1 cellular context compared by ENCODE assay signal in the genomic region with DNA sequence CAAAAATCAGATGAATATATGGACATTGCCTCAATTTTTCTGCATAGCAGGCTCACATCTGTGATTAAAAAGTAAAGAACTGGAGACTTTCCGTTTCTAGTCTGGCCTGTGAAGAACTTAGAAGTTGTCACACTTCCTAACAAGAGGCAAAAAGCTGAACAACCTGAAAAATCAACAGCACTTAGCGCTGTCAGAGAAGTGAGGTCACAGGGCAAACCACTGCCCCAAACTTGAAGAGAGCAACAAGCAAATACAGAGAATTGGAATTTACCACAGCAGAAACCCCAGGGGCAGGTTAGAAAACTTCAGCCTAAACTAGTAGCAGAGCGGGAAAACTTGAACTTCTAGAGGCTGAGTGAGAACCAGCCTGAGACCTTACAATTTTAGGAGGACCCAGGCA.
TF ChIP-seq lines count a peak whose summit lies in the region.

No MANE protein-coding gene starts in this region.

TF ChIP-seq in H1, 55 proteins besides CTCF, POLR2A, EP300 and RAD21 (continued from another document):
- TF ChIP-seq, protein P1, sequence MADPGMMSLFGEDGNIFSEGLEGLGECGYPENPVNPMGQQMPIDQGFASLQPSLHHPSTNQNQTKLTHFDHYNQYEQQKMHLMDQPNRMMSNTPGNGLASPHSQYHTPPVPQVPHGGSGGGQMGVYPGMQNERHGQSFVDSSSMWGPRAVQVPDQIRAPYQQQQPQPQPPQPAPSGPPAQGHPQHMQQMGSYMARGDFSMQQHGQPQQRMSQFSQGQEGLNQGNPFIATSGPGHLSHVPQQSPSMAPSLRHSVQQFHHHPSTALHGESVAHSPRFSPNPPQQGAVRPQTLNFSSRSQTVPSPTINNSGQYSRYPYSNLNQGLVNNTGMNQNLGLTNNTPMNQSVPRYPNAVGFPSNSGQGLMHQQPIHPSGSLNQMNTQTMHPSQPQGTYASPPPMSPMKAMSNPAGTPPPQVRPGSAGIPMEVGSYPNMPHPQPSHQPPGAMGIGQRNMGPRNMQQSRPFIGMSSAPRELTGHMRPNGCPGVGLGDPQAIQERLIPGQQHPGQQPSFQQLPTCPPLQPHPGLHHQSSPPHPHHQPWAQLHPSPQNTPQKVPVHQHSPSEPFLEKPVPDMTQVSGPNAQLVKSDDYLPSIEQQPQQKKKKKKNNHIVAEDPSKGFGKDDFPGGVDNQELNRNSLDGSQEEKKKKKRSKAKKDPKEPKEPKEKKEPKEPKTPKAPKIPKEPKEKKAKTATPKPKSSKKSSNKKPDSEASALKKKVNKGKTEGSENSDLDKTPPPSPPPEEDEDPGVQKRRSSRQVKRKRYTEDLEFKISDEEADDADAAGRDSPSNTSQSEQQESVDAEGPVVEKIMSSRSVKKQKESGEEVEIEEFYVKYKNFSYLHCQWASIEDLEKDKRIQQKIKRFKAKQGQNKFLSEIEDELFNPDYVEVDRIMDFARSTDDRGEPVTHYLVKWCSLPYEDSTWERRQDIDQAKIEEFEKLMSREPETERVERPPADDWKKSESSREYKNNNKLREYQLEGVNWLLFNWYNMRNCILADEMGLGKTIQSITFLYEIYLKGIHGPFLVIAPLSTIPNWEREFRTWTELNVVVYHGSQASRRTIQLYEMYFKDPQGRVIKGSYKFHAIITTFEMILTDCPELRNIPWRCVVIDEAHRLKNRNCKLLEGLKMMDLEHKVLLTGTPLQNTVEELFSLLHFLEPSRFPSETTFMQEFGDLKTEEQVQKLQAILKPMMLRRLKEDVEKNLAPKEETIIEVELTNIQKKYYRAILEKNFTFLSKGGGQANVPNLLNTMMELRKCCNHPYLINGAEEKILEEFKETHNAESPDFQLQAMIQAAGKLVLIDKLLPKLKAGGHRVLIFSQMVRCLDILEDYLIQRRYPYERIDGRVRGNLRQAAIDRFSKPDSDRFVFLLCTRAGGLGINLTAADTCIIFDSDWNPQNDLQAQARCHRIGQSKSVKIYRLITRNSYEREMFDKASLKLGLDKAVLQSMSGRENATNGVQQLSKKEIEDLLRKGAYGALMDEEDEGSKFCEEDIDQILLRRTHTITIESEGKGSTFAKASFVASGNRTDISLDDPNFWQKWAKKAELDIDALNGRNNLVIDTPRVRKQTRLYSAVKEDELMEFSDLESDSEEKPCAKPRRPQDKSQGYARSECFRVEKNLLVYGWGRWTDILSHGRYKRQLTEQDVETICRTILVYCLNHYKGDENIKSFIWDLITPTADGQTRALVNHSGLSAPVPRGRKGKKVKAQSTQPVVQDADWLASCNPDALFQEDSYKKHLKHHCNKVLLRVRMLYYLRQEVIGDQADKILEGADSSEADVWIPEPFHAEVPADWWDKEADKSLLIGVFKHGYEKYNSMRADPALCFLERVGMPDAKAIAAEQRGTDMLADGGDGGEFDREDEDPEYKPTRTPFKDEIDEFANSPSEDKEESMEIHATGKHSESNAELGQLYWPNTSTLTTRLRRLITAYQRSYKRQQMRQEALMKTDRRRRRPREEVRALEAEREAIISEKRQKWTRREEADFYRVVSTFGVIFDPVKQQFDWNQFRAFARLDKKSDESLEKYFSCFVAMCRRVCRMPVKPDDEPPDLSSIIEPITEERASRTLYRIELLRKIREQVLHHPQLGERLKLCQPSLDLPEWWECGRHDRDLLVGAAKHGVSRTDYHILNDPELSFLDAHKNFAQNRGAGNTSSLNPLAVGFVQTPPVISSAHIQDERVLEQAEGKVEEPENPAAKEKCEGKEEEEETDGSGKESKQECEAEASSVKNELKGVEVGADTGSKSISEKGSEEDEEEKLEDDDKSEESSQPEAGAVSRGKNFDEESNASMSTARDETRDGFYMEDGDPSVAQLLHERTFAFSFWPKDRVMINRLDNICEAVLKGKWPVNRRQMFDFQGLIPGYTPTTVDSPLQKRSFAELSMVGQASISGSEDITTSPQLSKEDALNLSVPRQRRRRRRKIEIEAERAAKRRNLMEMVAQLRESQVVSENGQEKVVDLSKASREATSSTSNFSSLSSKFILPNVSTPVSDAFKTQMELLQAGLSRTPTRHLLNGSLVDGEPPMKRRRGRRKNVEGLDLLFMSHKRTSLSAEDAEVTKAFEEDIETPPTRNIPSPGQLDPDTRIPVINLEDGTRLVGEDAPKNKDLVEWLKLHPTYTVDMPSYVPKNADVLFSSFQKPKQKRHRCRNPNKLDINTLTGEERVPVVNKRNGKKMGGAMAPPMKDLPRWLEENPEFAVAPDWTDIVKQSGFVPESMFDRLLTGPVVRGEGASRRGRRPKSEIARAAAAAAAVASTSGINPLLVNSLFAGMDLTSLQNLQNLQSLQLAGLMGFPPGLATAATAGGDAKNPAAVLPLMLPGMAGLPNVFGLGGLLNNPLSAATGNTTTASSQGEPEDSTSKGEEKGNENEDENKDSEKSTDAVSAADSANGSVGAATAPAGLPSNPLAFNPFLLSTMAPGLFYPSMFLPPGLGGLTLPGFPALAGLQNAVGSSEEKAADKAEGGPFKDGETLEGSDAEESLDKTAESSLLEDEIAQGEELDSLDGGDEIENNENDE (IDR thresholded peaks at IDR 0.05; ENCODE audit: insufficient replicate concordance, low read length), result no peak
- no peak for TF ChIP-seq GTF2F1 (IDR thresholded peaks at IDR 0.05; ENCODE audit: borderline replicate concordance, low read depth, low read length)
- no peak for TF ChIP-seq FOSL1 (IDR thresholded peaks at IDR 0.05; ENCODE audit: insufficient read depth, low read depth, low read length)
- no peak for TF ChIP-seq GABPA (IDR thresholded peaks at IDR 0.05; ENCODE audit: borderline replicate concordance, insufficient read depth, low read length)
- no peak for TF ChIP-seq CTBP2 (IDR thresholded peaks at IDR 0.05; ENCODE audit: borderline replicate concordance, insufficient read depth, insufficient read length, low read length)
- TF ChIP-seq RXRA (IDR thresholded peaks at IDR 0.05; ENCODE audit: insufficient read depth, low read depth, low read length), result no peak
- no peak for TF ChIP-seq CHD1 (IDR thresholded peaks at IDR 0.05; ENCODE audit: low read depth, low read length)
- TF ChIP-seq NANOG (IDR thresholded peaks at IDR 0.05; ENCODE audit: insufficient read depth, low read depth, low read length, poor library complexity, severe bottlenecking), result no peak
- TF ChIP-seq RNF2 (IDR thresholded peaks at IDR 0.05; ENCODE audit: borderline replicate concordance, low read depth, low read length, missing control alignments, poor library complexity, severe bottlenecking), result no peak
- no peak for TF ChIP-seq BACH1 (IDR thresholded peaks at IDR 0.05; ENCODE audit: low read length)
- no peak for TF ChIP-seq TAF7 (optimal IDR thresholded peaks at IDR 0.05; ENCODE audit: borderline replicate concordance, low read depth, low read length)
- TF ChIP-seq SP1 (IDR thresholded peaks at IDR 0.05; ENCODE audit: low read depth, low read length), result no peak
